Comparison of ENCODE assay signal across 25 cellular contexts in the genomic region with DNA sequence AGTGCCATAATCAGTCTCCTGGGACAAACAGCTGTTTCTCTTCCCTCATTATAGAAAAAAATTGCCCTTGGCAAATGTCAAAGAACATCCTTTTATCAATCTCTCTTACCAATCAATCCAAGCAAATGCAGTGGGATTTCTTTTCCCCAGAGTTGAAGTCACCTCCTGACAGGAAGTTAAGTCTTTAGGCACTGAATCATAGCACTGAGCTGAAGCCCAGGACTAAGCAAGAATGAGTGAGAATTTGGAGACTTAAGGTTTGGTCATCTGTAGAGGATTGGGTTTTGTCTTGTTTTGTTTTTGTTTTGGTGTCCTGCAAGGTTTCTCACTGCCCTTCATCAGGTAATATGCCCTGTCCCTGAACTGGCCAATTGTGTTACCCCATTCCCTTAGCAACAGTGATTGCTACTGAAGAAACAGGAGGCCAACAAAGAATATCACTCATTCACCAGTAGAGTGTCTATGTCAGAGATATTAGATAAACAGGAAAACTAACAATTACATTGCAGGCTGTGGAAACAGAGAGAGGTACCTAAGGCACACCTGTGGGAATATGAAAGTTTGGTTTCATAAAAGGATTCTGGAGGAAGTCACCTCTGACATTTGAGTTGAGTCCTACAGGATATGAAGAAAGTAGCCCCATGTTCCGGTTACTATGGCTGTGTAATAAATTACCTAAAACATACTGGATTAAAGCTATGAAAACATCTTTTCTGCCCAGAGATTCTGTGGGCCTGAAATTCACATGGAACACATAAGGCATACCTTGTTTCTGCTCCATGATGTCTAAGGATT. TPM values are rescaled to one million over a fixed set of nuclear protein-coding genes. Genes with fewer than 3 reads are reported as not detected.
DNase-seq lines count a peak whose midpoint lies in the region; ATAC-seq and TF ChIP-seq lines count a peak whose summit lies in the region.
"Had no signal": no experiment of that assay in that cellular context is flagged by ENCODE, and none has a peak within 500 bp of the region (broad histone marks: within the 10 kb centered on the region; RNA-seq: fewer than 3 reads in every experiment).

No MANE protein-coding gene starts in this region.

- CTCF ChIA-PET in IMR-90 (lab: Yijun Ruan, JAX), result interaction anchor here (0.7 kb wide), 1 partner anchor 169 kb away, joined by 3 read pairs; no protein-coding TSS in a partner anchor
- CTCF ChIA-PET in naive thymus-derived CD4-positive, alpha-beta T cell (lab: Charles Lee), result interaction anchor here (0.6 to 1.5 kb wide), 3 partner anchors 11 to 45 kb away, joined by 3 to 6 read pairs (median 4); no protein-coding TSS in a partner anchor

- dilution Hi-C loops in IMR-90 (cut with HindIII; ENCODE audit: low sequenced_read_pairs, unreplicated experiment), result no loop called here

- WGBS in IMR-90 (ENCODE audit: extremely low coverage in 2 of 2, insufficient read length in 1 of 2), 2 experiments, result no CpG with 5 or more reads among the region's 1 CpG

- TF ChIP-seq CTCF in IMR-90 (conservative IDR thresholded peaks at IDR 0.05; ENCODE audit: low read depth, low read length) (no peak), epithelial cell of esophagus (IDR thresholded peaks at IDR 0.05; ENCODE audit: insufficient read depth, low read depth, low read length, missing control alignments) (no peak)

- H3K36me3 ChIP-seq in IMR-90 (ENCODE audit: control insufficient read depth, insufficient read depth, low read length), result no peaks in the 10 kb centered on the region
- no peaks in the 10 kb centered on the region for H3K36me3 ChIP-seq in naive thymus-derived CD4-positive, alpha-beta T cell (ENCODE audit: control insufficient read depth in 2 of 3, insufficient read depth in 3 of 3, low read length in 3 of 3)
- H3K36me3 ChIP-seq: breast epithelium had no signal

- TF ChIP-seq POLR2A in IMR-90 (IDR thresholded peaks at IDR 0.05; ENCODE audit: low read depth, low read length), result no peak
- TF ChIP-seq POLR2A in GM18505 (IDR thresholded peaks at IDR 0.05; ENCODE audit: borderline replicate concordance, extremely low read depth, insufficient read depth, insufficient read length), result no peak

- H3K27ac ChIP-seq in IMR-90 (ENCODE audit: insufficient read depth, low read length), result no peak overlapping the region
- H3K27ac ChIP-seq in naive thymus-derived CD4-positive, alpha-beta T cell (ENCODE audit: low read depth, low read length), result no peak overlapping the region
- H3K27ac ChIP-seq: breast epithelium had no signal

- intact Hi-C loops in IMR-90 (cut with micrococcal nuclease), result no loop called here
- intact Hi-C loops in naive thymus-derived CD4-positive, alpha-beta T cell (cut with micrococcal nuclease), result loop anchor here in 1 of 2 donors (10.0 kb wide), 1 partner anchor 1224 kb away; the partner anchor contains the start of gene SMC5

- BruUV-seq in IMR-90 (replicated peaks; lab: Mats Ljungman, UMichigan), result no TSS peak

- H3K27me3 ChIP-seq in IMR-90 (ENCODE audit: control insufficient read depth, insufficient read depth, low read length), result peaks cover under 1% of the 10 kb centered on the region; the same call in 1 of the 2 replicates
- no peaks in the 10 kb centered on the region for H3K27me3 ChIP-seq in naive thymus-derived CD4-positive, alpha-beta T cell (ENCODE audit: control insufficient read depth in 2 of 2, insufficient read depth in 2 of 2, low read length in 2 of 2)
- H3K27me3 ChIP-seq: breast epithelium had no signal

- H2AK5ac ChIP-seq in IMR-90 (ENCODE audit: low read depth, low read length), result no peak overlapping the region

- H3K9me3 ChIP-seq in IMR-90 (ENCODE audit: control insufficient read depth, insufficient read depth, low read length), result no peaks in the 10 kb centered on the region
- no peaks in the 10 kb centered on the region for H3K9me3 ChIP-seq in naive thymus-derived CD4-positive, alpha-beta T cell (ENCODE audit: control insufficient read depth in 2 of 3, low read length in 3 of 3)
- H3K9me3 ChIP-seq: breast epithelium had no signal

- H3K56ac ChIP-seq in IMR-90 (ENCODE audit: extremely low read depth, insufficient read depth, low read length), result no peak overlapping the region

- no peak overlapping the region for H3K14ac ChIP-seq in IMR-90 (replicated peaks; ENCODE audit: low read depth, low read length)

- H3K9ac ChIP-seq in IMR-90 (ENCODE audit: low read depth, low read length), result no peak overlapping the region

- no peak overlapping the region for H2AK9ac ChIP-seq in IMR-90 (replicated peaks; ENCODE audit: low read depth, low read length, poor library complexity)

- in situ Hi-C loops in IMR-90 (cut with MboI; ENCODE audit: low sequenced_read_pairs), result no loop called here

- no peak overlapping the region for H2BK15ac ChIP-seq in IMR-90 (ENCODE audit: low read depth, low read length)

- no peak overlapping the region for H2BK20ac ChIP-seq in IMR-90 (ENCODE audit: low read depth, low read length)

- H4K8ac ChIP-seq in IMR-90 (ENCODE audit: low read depth in 2 of 2, low read length in 2 of 2), result no peak overlapping the region

- H3K4me1 Mint-ChIP-seq in naive thymus-derived CD4-positive, alpha-beta T cell, result peaks cover 31 to 86% (median 62%) of the 10 kb centered on the region in 7 donors

- H3K36me3 Mint-ChIP-seq in naive thymus-derived CD4-positive, alpha-beta T cell, result peaks cover 0 to 11% (median 0%) of the 10 kb centered on the region in 5 donors
- H3K36me3 Mint-ChIP-seq: IgD-negative memory B cell, type B pancreatic cell had no signal

- H3K79me1 ChIP-seq in IMR-90 (ENCODE audit: low read depth in 1 of 2, low read length in 2 of 2), result peaks cover 1 to 2% of the 10 kb centered on the region in 2 experiments; a peak in 3 of 4 replicates

- peak overlapping the region in 2 of 10 donors; percentile 19 to 83 for H3K4me3 Mint-ChIP-seq in naive thymus-derived CD4-positive, alpha-beta T cell
- H3K4me3 Mint-ChIP-seq: dendritic cell treated with granulocyte-macrophage colony-stimulating factor and Interleukin-4, amounts not matched to agents 40 ng/mL and 50 ng/mL, for 4 days; type B pancreatic cell had no signal

- H3K4me3 ChIP-seq in IMR-90 (ENCODE audit: insufficient read depth, low read depth, low read length) (no peak overlapping the region), epithelial cell of esophagus (ENCODE audit: low read length) (no peak overlapping the region)
- no peak overlapping the region for H3K4me3 ChIP-seq in naive thymus-derived CD4-positive, alpha-beta T cell (ENCODE audit: low read length)
- H3K4me3 ChIP-seq: breast epithelium had no signal

- H3K18ac ChIP-seq in IMR-90 (ENCODE audit: low read depth, low read length), result no peak overlapping the region

- no peak overlapping the region for H2BK120ac ChIP-seq in IMR-90 (ENCODE audit: low read depth, low read length)

- no peaks in the 10 kb centered on the region for H3K4me1 ChIP-seq in IMR-90 (ENCODE audit: control insufficient read depth, insufficient read depth, low read length)
- H3K4me1 ChIP-seq in naive thymus-derived CD4-positive, alpha-beta T cell (ENCODE audit: control insufficient read depth in 2 of 2, insufficient read depth in 2 of 2, low read length in 2 of 2), result peaks cover 13 to 42% of the 10 kb centered on the region in 2 donors
- H3K4me1 ChIP-seq: breast epithelium had no signal

- H3K9me3 Mint-ChIP-seq in naive thymus-derived CD4-positive, alpha-beta T cell, result peaks cover 0 to 9% (median 2%) of the 10 kb centered on the region in 11 donors
- H3K9me3 Mint-ChIP-seq: dendritic cell treated with granulocyte-macrophage colony-stimulating factor and Interleukin-4, amounts not matched to agents 40 ng/mL and 50 ng/mL, for 4 days; IgD-negative memory B cell had no signal

- no peak overlapping the region for H2AFZ ChIP-seq in IMR-90 (replicated peaks; ENCODE audit: low read length, poor library complexity)

- no peaks in the 10 kb centered on the region for H4K20me1 ChIP-seq in IMR-90 (ENCODE audit: insufficient read depth, low read length)

- POLR2A ChIA-PET in IMR-90 (lab: Charles Lee; ENCODE audit: unreplicated experiment), result no interaction called here
- POLR2A ChIA-PET in naive thymus-derived CD4-positive, alpha-beta T cell (lab: Charles Lee), result interaction anchor here (0.7 kb wide), 1 partner anchor 99 kb away, joined by 3 read pairs; no protein-coding TSS in a partner anchor

- no peak for TF ChIP-seq RAD21 in IMR-90 (IDR thresholded peaks at IDR 0.05; ENCODE audit: low read length)

- no peak overlapping the region for H3K4ac ChIP-seq in IMR-90 (ENCODE audit: low read depth, low read length)

- no peaks in the 10 kb centered on the region for H3K27me3 Mint-ChIP-seq in naive thymus-derived CD4-positive, alpha-beta T cell
- H3K27me3 Mint-ChIP-seq: dendritic cell treated with granulocyte-macrophage colony-stimulating factor and Interleukin-4, amounts not matched to agents 40 ng/mL and 50 ng/mL, for 4 days; IgD-negative memory B cell; type B pancreatic cell had no signal

- no peak overlapping the region for H3K23ac ChIP-seq in IMR-90 (ENCODE audit: low read depth, low read length)

- no peak overlapping the region for H4K5ac ChIP-seq in IMR-90 (ENCODE audit: low read depth, low read length)

- no peak for ATAC-seq in IMR-90 (ENCODE audit: low read depth)
- ATAC-seq in naive thymus-derived CD4-positive, alpha-beta T cell, result no peak
- no peak for ATAC-seq in HG03196 (IDR thresholded peaks at IDR 0.05; ENCODE audit: unreplicated experiment)
- ATAC-seq in GM18867 (IDR thresholded peaks at IDR 0.05; ENCODE audit: unreplicated experiment), result no peak
- no peak for ATAC-seq in GM18505 (IDR thresholded peaks at IDR 0.05; ENCODE audit: unreplicated experiment)
- no peak for ATAC-seq in GM18868 (IDR thresholded peaks at IDR 0.05; ENCODE audit: unreplicated experiment)

- H2BK5ac ChIP-seq in IMR-90 (ENCODE audit: low read depth, low read length, poor library complexity, severe bottlenecking), result no peak overlapping the region

- H3K9me1 ChIP-seq in IMR-90 (ENCODE audit: insufficient read depth, low read length), result no peaks in the 10 kb centered on the region

- H4K91ac ChIP-seq in IMR-90 (ENCODE audit: insufficient read depth, low read depth, low read length), result no peak overlapping the region

- DNase-seq in EH (ENCODE audit: low read depth), result peak; percentile 28
- DNase-seq in IMR-90, result peak; percentile 48
- DNase-seq in epithelial cell of esophagus (ENCODE audit: low read depth), result peak; percentile 44
- DNase-seq in naive thymus-derived CD4-positive, alpha-beta T cell, result no peak
- DNase-seq: activated CD8-positive, alpha-beta memory T cell treated with anti-CD3 and anti-CD28 coated beads, Interleukin-2, amount 50 U/mL, for 4 hours; DND-41; NCI-H1436; NCI-H69; OCI-M1; retina; stimulated activated CD4-positive, alpha-beta T cell treated with anti-CD3 and anti-CD28 coated beads, Interleukin-4, amount 100 ng/mL, for 4 hours had no signal

- H3K27ac Mint-ChIP-seq in naive thymus-derived CD4-positive, alpha-beta T cell, result peak overlapping the region in 8 of 9 donors; percentile 3 to 83 (median 39)
- H3K27ac Mint-ChIP-seq: activated T-helper 2 cell treated with anti-CD3 and anti-CD28 coated beads, Interferon-gamma antibody, Interleukin-2, Interleukin-4, amounts not matched to agents 10 μg/mL and 5 μg/mL and 100 μg/mL, durations not matched to agents 14 hours and 24 hours and 36 hours; dendritic cell treated with granulocyte-macrophage colony-stimulating factor and Interleukin-4, amounts not matched to agents 40 ng/mL and 50 ng/mL, for 4 days; IgD-negative memory B cell; type B pancreatic cell had no signal

- no peak overlapping the region for H3K4me2 ChIP-seq in IMR-90 (ENCODE audit: low read depth, low read length)

RNA-seq across cellular contexts. Expression of gene FXN, which starts 4.5 kb away (rescaled TPM):
- total RNA-seq in IMR-90 (2012; rRNA removed), result 3.9 and 6.1 TPM in 2 replicates
- 17.6 and 18.1 TPM in 2 replicates for polyA plus RNA-seq in IMR-90 (2012; rRNA removed)
- polyA plus RNA-seq in IMR-90 (2012; cell fraction: cytosol; rRNA removed), result 10.0 and 20.5 TPM in 2 replicates
- 2.6 and 10.9 TPM in 2 replicates for polyA plus RNA-seq in IMR-90 (2012; cell fraction: nucleus; rRNA removed; ENCODE audit: low replicate concordance)
- total RNA-seq in naive thymus-derived CD4-positive, alpha-beta T cell, result 10 to 100 TPM; 16.7 to 28.3 (median 19.1) TPM
- 10 to 100 TPM; 56.7 to 84.7 TPM for polyA plus RNA-seq in naive thymus-derived CD4-positive, alpha-beta T cell

RNA-seq across cellular contexts. Expression of gene PRKACG, which starts 17.1 kb away (rescaled TPM):
- not detected in 2 replicates for total RNA-seq in IMR-90 (2012; rRNA removed)
- polyA plus RNA-seq in IMR-90 (2012; rRNA removed), result not detected in 2 replicates
- polyA plus RNA-seq in IMR-90 (2012; cell fraction: cytosol; rRNA removed), result not detected in 2 replicates
- not detected in 2 replicates for polyA plus RNA-seq in IMR-90 (2012; cell fraction: nucleus; rRNA removed; ENCODE audit: low replicate concordance)
- total RNA-seq in naive thymus-derived CD4-positive, alpha-beta T cell, result not detected
- not detected for polyA plus RNA-seq in naive thymus-derived CD4-positive, alpha-beta T cell
- total RNA-seq: activated T-helper 2 cell treated with anti-CD3 and anti-CD28 coated beads, Interferon-gamma antibody, Interleukin-2, Interleukin-4, amounts not matched to agents 10 μg/mL and 5 μg/mL and 100 μg/mL, durations not matched to agents 14 hours and 24 hours and 36 hours; breast epithelium; epithelial cell of proximal tubule; M059J; mononuclear cell; T-helper 2 cell treated with Interferon-gamma antibody and Interleukin-4, amounts not matched to agents 100 ng/mL and 5 ng/mL, for 36 hours had no signal
- polyA plus RNA-seq: adipose tissue, IgD-negative memory B cell had no signal

Comparison
In these comparisons a context has a peak if more than half of its experiments do, and no peak if none do; other contexts are left out.
1. DNase-seq: peak in EH (single experiment), IMR-90 (single experiment) and epithelial cell of esophagus (single experiment); none in naive thymus-derived CD4-positive, alpha-beta T cell (0 of 9).